ENCODE assay signal across 24 cellular contexts in genomic region chr1:195915826-195916225, GRCh38.
"Had no signal": no experiment of that assay in that cellular context is flagged by ENCODE, and none has a peak within 500 bp of the region (broad histone marks: within the 10 kb centered on the region; RNA-seq: fewer than 3 reads in every experiment).

No MANE protein-coding gene starts in this region.

- H3K9me3 ChIP-seq: prostate gland, testis had no signal

- H3K4me3 Mint-ChIP-seq: effector memory CD8-positive, alpha-beta T cell; naive thymus-derived CD8-positive, alpha-beta T cell; nephron progenitor cell; stimulated activated memory B cell treated with anti-CD40 and anti-IgM and Interleukin-4, amounts not matched to agents 10 μg/mL and 1 μg/mL and 100 μg/mL, for 72 hours; type B pancreatic cell had no signal

- H3K4me1 ChIP-seq: esophagus squamous epithelium, heart right ventricle, left lung, prostate gland, sigmoid colon, testis, tibial artery had no signal

- ATAC-seq: effector memory CD8-positive, alpha-beta T cell; heart right ventricle; left cardiac atrium; left lung; naive thymus-derived CD8-positive, alpha-beta T cell; right cardiac atrium; stimulated activated memory B cell treated with anti-CD40 and anti-IgM and Interleukin-4, amounts not matched to agents 10 μg/mL and 1 μg/mL and 100 μg/mL, for 72 hours; stimulated activated naive CD8-positive, alpha-beta T cell treated with anti-CD3 and anti-CD28 coated beads, Interleukin-15, Interleukin-2, amounts not matched to agents 100 U/mL and 50 U/mL, for 24 hours had no signal

- H3K36me3 ChIP-seq: esophagus squamous epithelium, heart right ventricle, left lung, prostate gland, sigmoid colon, tibial artery had no signal

- H3K36me3 Mint-ChIP-seq: stimulated activated memory B cell treated with anti-CD40 and anti-IgM and Interleukin-4, amounts not matched to agents 10 μg/mL and 1 μg/mL and 100 μg/mL, for 72 hours; type B pancreatic cell had no signal

- DNase-seq: cortex of kidney; effector memory CD8-positive, alpha-beta T cell; erythroblast; esophagus squamous epithelium; foreskin melanocyte; glutamatergic neuron; heart right ventricle; hippocampal formation; left cardiac atrium; left lung; mesenchymal stem cell; naive thymus-derived CD8-positive, alpha-beta T cell; nephron progenitor cell; nucleus accumbens; right cardiac atrium; sigmoid colon; stimulated activated CD4-positive, alpha-beta T cell treated with anti-CD3 and anti-CD28 coated beads, Interleukin-4, amount 100 ng/mL, for 4 hours; stimulated activated naive CD8-positive, alpha-beta T cell treated with anti-CD3 and anti-CD28 coated beads, Interleukin-15, Interleukin-2, amounts not matched to agents 100 U/mL and 50 U/mL, for 24 hours; substantia nigra; testis; tibial artery had no signal

- H3K4me3 ChIP-seq: esophagus squamous epithelium, heart right ventricle, left lung, prostate gland, sigmoid colon, testis, tibial artery had no signal

- H3K27me3 Mint-ChIP-seq: effector memory CD8-positive, alpha-beta T cell; naive thymus-derived CD8-positive, alpha-beta T cell; stimulated activated memory B cell treated with anti-CD40 and anti-IgM and Interleukin-4, amounts not matched to agents 10 μg/mL and 1 μg/mL and 100 μg/mL, for 72 hours; type B pancreatic cell had no signal

- H3K27ac Mint-ChIP-seq: effector memory CD8-positive, alpha-beta T cell; naive thymus-derived CD8-positive, alpha-beta T cell; nephron progenitor cell; stimulated activated memory B cell treated with anti-CD40 and anti-IgM and Interleukin-4, amounts not matched to agents 10 μg/mL and 1 μg/mL and 100 μg/mL, for 72 hours; type B pancreatic cell had no signal

- H3K4me1 Mint-ChIP-seq: naive thymus-derived CD8-positive, alpha-beta T cell; nephron progenitor cell; stimulated activated memory B cell treated with anti-CD40 and anti-IgM and Interleukin-4, amounts not matched to agents 10 μg/mL and 1 μg/mL and 100 μg/mL, for 72 hours had no signal

- H3K27ac ChIP-seq: esophagus squamous epithelium, heart right ventricle, left lung, prostate gland, sigmoid colon, testis, tibial artery had no signal

- H3K27me3 ChIP-seq: esophagus squamous epithelium, heart right ventricle, left lung, sigmoid colon, testis, tibial artery had no signal
